Comparison of ENCODE assay signal across 15 cellular contexts in genomic region chr21:15480160-15480559, GRCh38.
"Had no signal": no experiment of that assay in that cellular context is flagged by ENCODE, and none has a peak within 500 bp of the region (broad histone marks: within the 10 kb centered on the region; RNA-seq: fewer than 3 reads in every experiment).

No MANE protein-coding gene starts in this region.

- H3K4me3 ChIP-seq: adrenal gland, breast epithelium, SK-N-MC had no signal

- DNase-seq: activated naive CD4-positive, alpha-beta T cell treated with Interleukin-2 at 50 U/mL for 16 hours; adrenal gland; cortex of kidney; erythroblast; hypothalamus; islet precursor cell; nephron progenitor cell; occipital lobe; SHP77; stimulated activated CD4-positive, alpha-beta T cell treated with anti-CD3 and anti-CD28 coated beads, Interleukin-4, amount 100 ng/mL, for 1 hour had no signal

- H3K36me3 Mint-ChIP-seq: stimulated activated effector memory CD8-positive, alpha-beta T cell treated with anti-CD3 and anti-CD28 coated beads, Interleukin-12 subunit alpha, Interleukin-12 subunit beta, amount 100 ng/mL, for 72 hours had no signal

- H3K9me3 ChIP-seq: adrenal gland, breast epithelium had no signal

- H3K27ac Mint-ChIP-seq: nephron progenitor cell; stimulated activated effector memory CD8-positive, alpha-beta T cell treated with anti-CD3 and anti-CD28 coated beads, Interleukin-12 subunit alpha, Interleukin-12 subunit beta, amount 100 ng/mL, for 72 hours; T-helper 2 cell treated with Interferon-gamma antibody and Interleukin-4, amounts not matched to agents 5 μg/mL and 100 μg/mL, for 36 hours had no signal

- H3K36me3 ChIP-seq: adrenal gland, breast epithelium had no signal

- H3K4me3 Mint-ChIP-seq: mesothelial cell of epicardium; nephron progenitor cell; stimulated activated effector memory CD8-positive, alpha-beta T cell treated with anti-CD3 and anti-CD28 coated beads, Interleukin-12 subunit alpha, Interleukin-12 subunit beta, amount 100 ng/mL, for 72 hours; T-helper 2 cell treated with Interferon-gamma antibody and Interleukin-4, amounts not matched to agents 5 μg/mL and 100 μg/mL, for 36 hours had no signal

- H3K4me1 ChIP-seq: adrenal gland, breast epithelium had no signal

- H3K27ac ChIP-seq: adrenal gland, breast epithelium, SK-N-MC had no signal

- ATAC-seq: stimulated activated effector memory CD8-positive, alpha-beta T cell treated with anti-CD3 and anti-CD28 coated beads, Interleukin-12 subunit alpha, Interleukin-12 subunit beta, amount 100 ng/mL, for 72 hours had no signal

- H3K27me3 ChIP-seq: adrenal gland, breast epithelium had no signal
